8 cellular contexts compared by ENCODE assay signal in the genomic region with DNA sequence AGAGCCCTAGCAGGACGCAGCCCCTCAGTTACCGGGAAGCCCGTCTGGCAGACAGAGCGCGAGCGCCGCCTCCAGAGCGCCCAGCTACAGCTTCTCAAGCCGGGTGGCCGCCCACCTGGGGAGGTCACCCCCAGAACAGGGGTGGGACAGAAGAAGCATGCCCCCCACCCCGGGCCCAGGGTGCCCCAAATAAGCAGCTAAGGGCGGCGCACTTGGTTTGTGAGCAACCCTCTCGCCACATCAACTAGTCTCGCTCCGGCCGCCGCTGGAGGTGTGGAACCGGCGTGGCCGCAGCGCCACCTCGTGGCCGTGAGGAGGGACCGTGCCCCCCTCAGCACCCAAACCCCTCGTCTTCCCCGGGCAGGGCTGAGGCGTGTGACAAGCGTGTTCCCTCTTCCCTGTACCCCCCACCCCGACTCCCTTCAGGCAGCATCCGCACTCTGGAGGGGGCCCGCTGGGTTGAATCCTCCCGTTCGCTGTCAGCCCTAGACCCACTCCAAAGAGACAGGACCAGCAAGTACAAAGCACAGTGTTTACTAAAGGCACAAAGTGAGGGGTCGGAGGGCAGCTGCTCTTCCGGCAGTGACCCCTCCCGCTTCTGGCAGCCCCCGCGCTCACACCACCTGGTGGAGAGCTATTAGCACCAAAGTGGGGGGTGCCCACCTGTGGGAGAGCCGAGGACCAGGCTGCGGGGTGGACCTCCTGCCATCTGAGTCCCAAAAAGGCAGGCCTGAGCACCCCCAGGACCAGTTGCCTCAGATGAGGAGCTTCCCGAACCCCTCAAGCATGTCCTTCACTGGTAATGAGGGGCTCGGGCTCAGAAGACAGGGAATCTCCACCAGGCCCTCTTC. TPM values are rescaled to one million over a fixed set of nuclear protein-coding genes. Genes with fewer than 3 reads are reported as not detected.
DNase-seq lines count a peak whose midpoint lies in the region; ATAC-seq, FAIRE-seq and TF ChIP-seq lines count a peak whose summit lies in the region.

No MANE protein-coding gene starts in this region.

- no peak overlapping the region for H3K27ac ChIP-seq in HepG2 (ENCODE audit: extremely low read length, insufficient read depth, low read length)

- H3K4me3 ChIP-seq in HepG2 (replicated peaks in 1 of 3; ENCODE audit: insufficient read depth in 1 of 3, low read depth in 2 of 3, low read length in 3 of 3): peak overlapping the region in 2 of 3 experiments; percentile 36 to 60; a peak in 4 of 6 replicates

- no peak overlapping the region for H2AFZ ChIP-seq in HepG2 (ENCODE audit: low read length)

- peaks cover 5 to 7% of the 10 kb centered on the region in 2 experiments; a peak in 1 of 5 replicates for H3K36me3 ChIP-seq in HepG2 (replicated peaks in 1 of 2; ENCODE audit: control insufficient read depth in 1 of 2, insufficient read depth in 2 of 2, low read length in 2 of 2)

- peak; percentile 97 for TF ChIP-seq RAD21 in HepG2 (CRISPR knock-in tag; IDR thresholded peaks at IDR 0.05)

- POLR2A ChIA-PET in HepG2 (lab: Yijun Ruan, JAX): interaction anchor here (0.5 to 1.1 kb wide), 2 partner anchors 50 to 195 kb away, joined by 3 read pairs; no protein-coding TSS in a partner anchor

- CTCF ChIA-PET in HepG2 (lab: Yijun Ruan, JAX; ENCODE audit: low intra/inter-chr PET ratio, low total read pairs): interaction anchor here (0.8 to 6.0 kb wide), 7 partner anchors 9 to 316 kb away, joined by 3 to 154 read pairs (median 4); no protein-coding TSS in a partner anchor

- TF ChIP-seq POLR2A in HepG2 (IDR thresholded peaks at IDR 0.05; ENCODE audit: insufficient read depth in 1 of 2, low read depth in 2 of 2, low read length in 2 of 2): no peak

- no TSS peak for BruUV-seq in HepG2 (replicated peaks; lab: Mats Ljungman, UMichigan)

- peaks cover 7 to 24% of the 10 kb centered on the region in 2 experiments; a peak in 3 of 5 replicates for H3K27me3 ChIP-seq in HepG2 (ENCODE audit: control insufficient read depth in 1 of 2, insufficient read depth in 2 of 2, low read length in 2 of 2)

- no peaks in the 10 kb centered on the region for H4K20me1 ChIP-seq in HepG2 (ENCODE audit: insufficient read depth, low read length)

- in situ Hi-C loops in HepG2 (cut with HindIII; ENCODE audit: extremely low pct_ligation_motif_present, low pct_unique_long_range_greater_than_20kb): loop anchor here (5.0 kb wide), 3 partner anchors 81 to 311 kb away; no protein-coding TSS in a partner anchor

- DNase-seq in NCI-H345 (lab: John Stamatoyannopoulos, UW): peak; percentile 74
- DNase-seq in activated CD4-positive, alpha-beta T cell treated with anti-CD3 and anti-CD28 coated beads, Interleukin-2, amount 50 U/mL, for 1 hour: peak; percentile 79
- peak; percentile 47 for DNase-seq in dedifferentiated amniotic fluid mesenchymal stem cell (ENCODE audit: extremely low spot score)
- DNase-seq in HepG2 (ENCODE audit: low spot score): peak; percentile 57
- peak; percentile 64 for DNase-seq in stimulated activated CD4-positive, alpha-beta T cell treated with anti-CD3 and anti-CD28 coated beads, Interleukin-2, amount 100 ng/mL, for 4 hours (ENCODE audit: low read depth)

- TF ChIP-seq CTCF in GM12874 (IDR thresholded peaks at IDR 0.05; ENCODE audit: insufficient read depth, low read depth, low read length) (peak; percentile 97), HepG2 (CRISPR knock-in tag; IDR thresholded peaks at IDR 0.05) (peak; percentile 100)

- H3K4me2 ChIP-seq in HepG2 (ENCODE audit: low read depth, low read length): peak overlapping the region; percentile 73

- H3K9ac ChIP-seq in HepG2 (ENCODE audit: insufficient read depth, low read depth, low read length): peak overlapping the region; percentile 3; the same call in 1 of the 2 replicates

- 41% methylated on average over 16 of the region's 43 CpGs for WGBS in HepG2 (ENCODE audit: low lambda C conversion rate)

- H3K79me2 ChIP-seq in HepG2 (ENCODE audit: insufficient read depth, low read length): no peaks in the 10 kb centered on the region

- TF ChIP-seq EP300 in HepG2 (IDR thresholded peaks at IDR 0.05; ENCODE audit: low read depth in 2 of 2, low read length in 2 of 2) (no peak), HepG2 (CRISPR knock-in tag; IDR thresholded peaks at IDR 0.05; ENCODE audit: borderline replicate concordance) (no peak)

- H3K9me3 ChIP-seq in HepG2 (ENCODE audit: low read length): no peaks in the 10 kb centered on the region

- intact Hi-C loops in HepG2 (cut with micrococcal nuclease; ENCODE audit: unreplicated experiment): loop anchor here (5.0 kb wide), 1 partner anchor 376 kb away; no protein-coding TSS in a partner anchor

- ATAC-seq in HG02852 (IDR thresholded peaks at IDR 0.05; ENCODE audit: unreplicated experiment) (peak; percentile 67), HepG2 (peak; percentile 87), GM21576 (IDR thresholded peaks at IDR 0.05; ENCODE audit: unreplicated experiment) (no peak)

- H3K4me1 ChIP-seq in HepG2 (ENCODE audit: insufficient read depth, low read length): peaks cover 27% of the 10 kb centered on the region

- FAIRE-seq in HepG2 (lab: Jason Lieb, UNC): peak; percentile 82

TF ChIP-seq in HepG2, 621 proteins besides CTCF, POLR2A, EP300 and RAD21 (continues in another document):
- TF ChIP-seq, protein P1, sequence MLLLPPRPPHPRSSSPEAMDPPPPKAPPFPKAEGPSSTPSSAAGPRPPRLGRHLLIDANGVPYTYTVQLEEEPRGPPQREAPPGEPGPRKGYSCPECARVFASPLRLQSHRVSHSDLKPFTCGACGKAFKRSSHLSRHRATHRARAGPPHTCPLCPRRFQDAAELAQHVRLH (CRISPR knock-in tag; IDR thresholded peaks at IDR 0.05; ENCODE audit: borderline replicate concordance, low read depth): 0 out of 2 replicates have a peak, but pooled peaks have one; percentile 43
- TF ChIP-seq ZNF788 (CRISPR knock-in tag; IDR thresholded peaks at IDR 0.05; ENCODE audit: borderline replicate concordance): peak; percentile 56

RNA-seq across cellular contexts. Expression of a gene that starts 45.4 kb away (rescaled TPM):
- not detected in 2 replicates for total RNA-seq in HepG2 (2016; rRNA removed; fragmentation: Illumina TruSeq; extraction: Trizol)
- total RNA-seq in HepG2 (2016; cell fraction: cytosol; rRNA removed; fragmentation: Illumina TruSeq; extraction: Trizol; ENCODE audit: low read depth): not detected in 2 replicates
- not detected in 2 replicates for total RNA-seq in HepG2 (2016; cell fraction: insoluble cytoplasmic fraction; rRNA removed; fragmentation: Illumina TruSeq; extraction: Trizol)
- not detected in 2 replicates for total RNA-seq in HepG2 (2016; cell fraction: membrane; rRNA removed; fragmentation: Illumina TruSeq; extraction: Trizol)
- total RNA-seq in HepG2 (2016; cell fraction: nucleus; rRNA removed; fragmentation: Illumina TruSeq; extraction: Trizol): not detected in 2 replicates
- 0.28 and 0.30 TPM in 2 replicates for polyA plus RNA-seq in HepG2 (2011; rRNA removed)
- 0.38 and 0.42 TPM in 2 replicates for polyA plus RNA-seq in HepG2 (2011; cell fraction: cytosol; rRNA removed)
- polyA plus RNA-seq in HepG2 (2011; cell fraction: nucleus; rRNA removed): 0.23 and 0.29 TPM in 2 replicates
- 0.19 TPM in 1 of 2 replicates, not detected in the other for polyA plus RNA-seq in HepG2 (2012)
- polyA plus RNA-seq in HepG2 (2016; cell fraction: cytosol; fragmentation: Illumina TruSeq; extraction: Trizol; ENCODE audit: low read depth): 0.57 TPM in 1 of 2 replicates, not detected in the other
- polyA plus RNA-seq in HepG2 (2016; cell fraction: insoluble cytoplasmic fraction; fragmentation: Illumina TruSeq; extraction: Trizol; ENCODE audit: low read depth): not detected in 2 replicates
- not detected in 2 replicates for polyA plus RNA-seq in HepG2 (2016; cell fraction: membrane; fragmentation: Illumina TruSeq; extraction: Trizol; ENCODE audit: low read depth)
- polyA plus RNA-seq in HepG2 (2016; cell fraction: nucleus; fragmentation: Illumina TruSeq; extraction: Trizol; ENCODE audit: insufficient read depth, low read depth): not detected in 2 replicates
- polyA minus RNA-seq in HepG2 (2011; rRNA and poly(A)+ RNA removed; ENCODE audit: low replicate concordance): 0.18 TPM in 1 of 2 replicates, not detected in the other
- polyA minus RNA-seq in HepG2 (2011; cell fraction: cytosol; rRNA and poly(A)+ RNA removed): not detected in 2 replicates
- not detected in 2 replicates for polyA minus RNA-seq in HepG2 (2011; cell fraction: nucleus; rRNA and poly(A)+ RNA removed)

RNA-seq across cellular contexts. Expression of a gene that starts 51.7 kb away (rescaled TPM):
- total RNA-seq in HepG2 (2016; rRNA removed; fragmentation: Illumina TruSeq; extraction: Trizol): 12.8 and 13.3 TPM in 2 replicates
- 7.3 and 10.0 TPM in 2 replicates for total RNA-seq in HepG2 (2016; cell fraction: cytosol; rRNA removed; fragmentation: Illumina TruSeq; extraction: Trizol; ENCODE audit: low read depth)
- 10.9 and 15.1 TPM in 2 replicates for total RNA-seq in HepG2 (2016; cell fraction: insoluble cytoplasmic fraction; rRNA removed; fragmentation: Illumina TruSeq; extraction: Trizol)
- total RNA-seq in HepG2 (2016; cell fraction: membrane; rRNA removed; fragmentation: Illumina TruSeq; extraction: Trizol): 15.3 and 15.8 TPM in 2 replicates
- total RNA-seq in HepG2 (2016; cell fraction: nucleus; rRNA removed; fragmentation: Illumina TruSeq; extraction: Trizol): 9.0 and 11.5 TPM in 2 replicates
- 18.7 and 21.6 TPM in 2 replicates for polyA plus RNA-seq in HepG2 (2011; rRNA removed)
- polyA plus RNA-seq in HepG2 (2011; cell fraction: cytosol; rRNA removed): 7.6 and 16.3 TPM in 2 replicates
- polyA plus RNA-seq in HepG2 (2011; cell fraction: nucleus; rRNA removed): 14.8 and 19.8 TPM in 2 replicates
- polyA plus RNA-seq in HepG2 (2012): 4.8 and 7.7 TPM in 2 replicates
- 8.4 and 9.0 TPM in 2 replicates for polyA plus RNA-seq in HepG2 (2016; cell fraction: cytosol; fragmentation: Illumina TruSeq; extraction: Trizol; ENCODE audit: low read depth)
- polyA plus RNA-seq in HepG2 (2016; cell fraction: insoluble cytoplasmic fraction; fragmentation: Illumina TruSeq; extraction: Trizol; ENCODE audit: low read depth): 13.2 and 14.2 TPM in 2 replicates
- 12.3 and 14.8 TPM in 2 replicates for polyA plus RNA-seq in HepG2 (2016; cell fraction: membrane; fragmentation: Illumina TruSeq; extraction: Trizol; ENCODE audit: low read depth)
- 26.4 and 27.9 TPM in 2 replicates for polyA plus RNA-seq in HepG2 (2016; cell fraction: nucleus; fragmentation: Illumina TruSeq; extraction: Trizol; ENCODE audit: insufficient read depth, low read depth)
- 22.8 and 39.7 TPM in 2 replicates for polyA minus RNA-seq in HepG2 (2011; rRNA and poly(A)+ RNA removed; ENCODE audit: low replicate concordance)
- polyA minus RNA-seq in HepG2 (2011; cell fraction: cytosol; rRNA and poly(A)+ RNA removed): 9.2 and 12.8 TPM in 2 replicates
- polyA minus RNA-seq in HepG2 (2011; cell fraction: nucleus; rRNA and poly(A)+ RNA removed): 9.1 and 10.8 TPM in 2 replicates
